ENCODE assay signal across 8 cellular contexts in the genomic region with DNA sequence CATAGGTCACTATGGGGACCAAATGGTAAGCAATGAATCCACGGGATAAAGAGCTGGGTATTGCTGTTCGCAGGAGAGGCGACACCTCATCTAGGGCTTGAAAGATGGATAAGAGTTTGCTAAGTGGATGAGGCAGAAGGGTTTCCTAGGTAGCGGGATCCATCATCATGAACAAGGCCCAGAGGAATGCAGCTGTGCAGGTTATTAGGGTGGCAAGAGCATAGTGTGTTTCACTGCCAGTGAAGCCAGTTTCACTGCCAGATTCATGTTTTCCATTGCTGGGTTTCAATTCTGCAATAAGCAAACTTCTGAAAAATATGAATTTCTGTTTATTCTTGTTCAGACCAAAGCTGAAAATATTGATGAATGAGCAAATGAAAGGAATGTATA. TPM values are rescaled to one million over a fixed set of nuclear protein-coding genes. Genes with fewer than 3 reads are reported as not detected.
A peak's percentile ranks its signal among the peaks of the same experiment; 100 is the strongest.
DNase-seq lines count a peak whose midpoint lies in the region; ATAC-seq and TF ChIP-seq lines count a peak whose summit lies in the region.

No MANE protein-coding gene starts in this region.

- DNase-seq in stimulated activated CD4-positive, alpha-beta T cell treated with anti-CD3 and anti-CD28 coated beads, Interleukin-4, amount 100 ng/mL, for 24 hours: peak; percentile 10
- no peak for DNase-seq in stimulated activated CD4-positive, alpha-beta T cell treated with anti-CD3 and anti-CD28 coated beads, Interleukin-4, amount 100 ng/mL, for 4 hours
- peak in 1 of 2 donors; percentile 36 for DNase-seq in activated naive CD4-positive, alpha-beta T cell treated with anti-CD3 and anti-CD28 coated beads, Interleukin-2, amount 50 U/mL, for 72 hours (ENCODE audit: low spot score in 2 of 2)
- DNase-seq in type B pancreatic cell (ENCODE audit: extremely low spot score, unreplicated experiment) (no peak), C1 segment of cervical spinal cord (lab: John Stamatoyannopoulos, UW) (no peak), DMS 273 (lab: John Stamatoyannopoulos, UW; ENCODE audit: unreplicated experiment) (no peak)
- no peak for DNase-seq in activated CD4-positive, CD25-positive, alpha-beta regulatory T cell treated with anti-CD3 and anti-CD28 coated beads, Interleukin-2, amount 50 U/mL, for 72 hours

- H3K9me3 Mint-ChIP-seq in activated naive CD4-positive, alpha-beta T cell treated with anti-CD3 and anti-CD28 coated beads, Interleukin-2, amount 50 U/mL, for 72 hours: no peaks in the 10 kb centered on the region
- no peaks in the 10 kb centered on the region for H3K9me3 Mint-ChIP-seq in type B pancreatic cell

- H3K27ac Mint-ChIP-seq in activated naive CD4-positive, alpha-beta T cell treated with anti-CD3 and anti-CD28 coated beads, Interleukin-2, amount 50 U/mL, for 72 hours: peak overlapping the region; percentile 63 to 85
- peak overlapping the region; percentile 90 for H3K27ac Mint-ChIP-seq in type B pancreatic cell

- peak overlapping the region; percentile 42 for H3K4me3 Mint-ChIP-seq in type B pancreatic cell

- peaks cover 14% of the 10 kb centered on the region for H3K4me1 Mint-ChIP-seq in type B pancreatic cell (ENCODE audit: unreplicated experiment)

- H3K27me3 Mint-ChIP-seq in type B pancreatic cell: no peaks in the 10 kb centered on the region

- no peak for TF ChIP-seq CTCF in type B pancreatic cell (conservative IDR thresholded peaks at IDR 0.05)

- ATAC-seq in HG03342 (IDR thresholded peaks at IDR 0.05; ENCODE audit: unreplicated experiment): peak; percentile 53
- peak; percentile 48 to 79 for ATAC-seq in activated naive CD4-positive, alpha-beta T cell treated with anti-CD3 and anti-CD28 coated beads, Interleukin-2, amount 50 U/mL, for 72 hours

- H3K36me3 Mint-ChIP-seq in activated naive CD4-positive, alpha-beta T cell treated with anti-CD3 and anti-CD28 coated beads, Interleukin-2, amount 50 U/mL, for 72 hours: no peaks in the 10 kb centered on the region
- H3K36me3 Mint-ChIP-seq in type B pancreatic cell: no peaks in the 10 kb centered on the region

RNA-seq across cellular contexts. Expression of a gene that starts 27.2 kb away (rescaled TPM):
- total RNA-seq in activated naive CD4-positive, alpha-beta T cell treated with anti-CD3 and anti-CD28 coated beads, Interleukin-2, amount 50 U/mL, for 72 hours: 10 to 100 TPM; 39.8 to 52.3 TPM
- total RNA-seq in type B pancreatic cell (ENCODE audit: low replicate concordance): 80.1 and 104 TPM in 2 replicates
